Comparison of ENCODE assay signal across 15 cellular contexts in genomic region chr5:89968870-89969472, GRCh38.
DNase-seq lines count a peak whose midpoint lies in the region; ATAC-seq and TF ChIP-seq lines count a peak whose summit lies in the region.
"Had no signal": no experiment of that assay in that cellular context is flagged by ENCODE, and none has a peak within 500 bp of the region (broad histone marks: within the 10 kb centered on the region; RNA-seq: fewer than 3 reads in every experiment).

No MANE protein-coding gene starts in this region.

- intact Hi-C loops in Caco-2 (cut with micrococcal nuclease; ENCODE audit: unreplicated experiment) = no loop called here

- no peaks in the 10 kb centered on the region for H3K4me1 Mint-ChIP-seq in Caco-2 (ENCODE audit: low read depth, unreplicated experiment)
- H3K4me1 Mint-ChIP-seq in activated T-helper 17 cell treated with anti-CD3 and anti-CD28 coated beads, Interleukin-2, amount 50 U/mL, for 72 hours = no peaks in the 10 kb centered on the region
- H3K4me1 Mint-ChIP-seq: natural killer cell, T-helper 17 cell had no signal

- DNase-seq in AG08395 (ENCODE audit: low spot score) (peak; percentile 5), astrocyte of the hippocampus (ENCODE audit: low read depth, low spot score) (peak; percentile 77), foreskin fibroblast (peak; percentile 16 to 58), renal cortical epithelial cell (ENCODE audit: low read depth) (peak; percentile 13), Caco-2 (no peak), putamen (ENCODE audit: low spot score) (no peak), HAP-1 (ENCODE audit: low spot score in 2 of 2) (no peak)
- DNase-seq: AML-193; DMS153; effector memory CD4-positive, alpha-beta T cell; kidney; natural killer cell; NCI-H187; T-helper 17 cell had no signal

- no peak for ATAC-seq in activated T-helper 17 cell treated with anti-CD3 and anti-CD28 coated beads, Interleukin-2, amount 50 U/mL, for 72 hours (replicated peaks)
- ATAC-seq: natural killer cell, T-helper 17 cell had no signal

- H3K27me3 Mint-ChIP-seq in Caco-2 (ENCODE audit: insufficient read depth, unreplicated experiment) = no peaks in the 10 kb centered on the region
- H3K27me3 Mint-ChIP-seq in activated T-helper 17 cell treated with anti-CD3 and anti-CD28 coated beads, Interleukin-2, amount 50 U/mL, for 72 hours = no peaks in the 10 kb centered on the region
- H3K27me3 Mint-ChIP-seq: T-helper 17 cell had no signal

- H3K36me3 ChIP-seq in Caco-2 (ENCODE audit: control insufficient read depth, insufficient read depth, low read length) = no peaks in the 10 kb centered on the region
- H3K36me3 ChIP-seq in HAP-1 (replicated peaks) = no peaks in the 10 kb centered on the region

- no peak overlapping the region for H3K4me3 Mint-ChIP-seq in Caco-2 (ENCODE audit: unreplicated experiment)
- no peak overlapping the region for H3K4me3 Mint-ChIP-seq in activated T-helper 17 cell treated with anti-CD3 and anti-CD28 coated beads, Interleukin-2, amount 50 U/mL, for 72 hours
- H3K4me3 Mint-ChIP-seq: natural killer cell, T-helper 17 cell had no signal

- in situ Hi-C loops in HAP-1 (cut with MboI; ENCODE audit: low sequenced_read_pairs) = no loop called here

- H3K4me3 ChIP-seq in foreskin fibroblast (ENCODE audit: low read depth in 1 of 2, low read length in 2 of 2) (no peak overlapping the region), Caco-2 (ENCODE audit: low read depth, low read length) (no peak overlapping the region), HAP-1 (no peak overlapping the region)

- no peak overlapping the region for H3K27ac Mint-ChIP-seq in Caco-2 (ENCODE audit: unreplicated experiment)
- H3K27ac Mint-ChIP-seq in activated T-helper 17 cell treated with anti-CD3 and anti-CD28 coated beads, Interleukin-2, amount 50 U/mL, for 72 hours = no peak overlapping the region
- H3K27ac Mint-ChIP-seq: natural killer cell, T-helper 17 cell had no signal

- BruUV-seq in Caco-2 (replicated peaks; lab: Mats Ljungman, UMichigan) = no TSS peak

- H3K27me3 ChIP-seq in Caco-2 (replicated peaks; ENCODE audit: control insufficient read depth, insufficient read depth, low read length) (no peaks in the 10 kb centered on the region), HAP-1 (ENCODE audit: low read depth) (no peaks in the 10 kb centered on the region)

- no peaks in the 10 kb centered on the region for H3K36me3 Mint-ChIP-seq in Caco-2 (ENCODE audit: insufficient read depth, unreplicated experiment)
- H3K36me3 Mint-ChIP-seq in activated T-helper 17 cell treated with anti-CD3 and anti-CD28 coated beads, Interleukin-2, amount 50 U/mL, for 72 hours (ENCODE audit: low read depth) = no peaks in the 10 kb centered on the region
- H3K36me3 Mint-ChIP-seq: natural killer cell had no signal

- H3K9me3 Mint-ChIP-seq in Caco-2 (ENCODE audit: unreplicated experiment) = no peaks in the 10 kb centered on the region
- H3K9me3 Mint-ChIP-seq in activated T-helper 17 cell treated with anti-CD3 and anti-CD28 coated beads, Interleukin-2, amount 50 U/mL, for 72 hours = peaks cover 6% of the 10 kb centered on the region

- H3K9me3 ChIP-seq in Caco-2 = no peaks in the 10 kb centered on the region
- no peaks in the 10 kb centered on the region for H3K9me3 ChIP-seq in HAP-1

- CTCF ChIA-PET in Caco-2 (lab: Charles Lee) = no interaction called here

- POLR2A ChIA-PET in Caco-2 (lab: Charles Lee) = no interaction called here

- H3K4me1 ChIP-seq in Caco-2 (no peaks in the 10 kb centered on the region), HAP-1 (no peaks in the 10 kb centered on the region)

- TF ChIP-seq CTCF in foreskin fibroblast (IDR thresholded peaks at IDR 0.05; ENCODE audit: low read depth, low read length) (no peak), Caco-2 (IDR thresholded peaks at IDR 0.05; ENCODE audit: insufficient read depth in 1 of 2, low read depth in 1 of 2, low read length in 1 of 2, severe bottlenecking in 1 of 2, unreplicated experiment in 1 of 2) (no peak)

Comparison
In these comparisons a context has a peak if more than half of its experiments do, and no peak if none do; other contexts are left out.
1. DNase-seq: peak in AG08395 (single experiment), astrocyte of the hippocampus (single experiment), foreskin fibroblast (2 of 2) and renal cortical epithelial cell (single experiment); none in Caco-2 (0 of 2), putamen (single experiment) and HAP-1 (0 of 2).